Comparison of ENCODE assay signal across 14 cellular contexts in genomic region chr17:60817187-60817586, GRCh38.
DNase-seq lines count a peak whose midpoint lies in the region; ATAC-seq, FAIRE-seq and TF ChIP-seq lines count a peak whose summit lies in the region.
"Had no signal": no experiment of that assay in that cellular context is flagged by ENCODE, and none has a peak within 500 bp of the region (broad histone marks: within the 10 kb centered on the region; RNA-seq: fewer than 3 reads in every experiment).

No MANE protein-coding gene starts in this region.

- H3K4me3 ChIP-seq in AG04449 (ENCODE audit: low read depth, low read length) (no peak overlapping the region), brain microvascular endothelial cell (ENCODE audit: low read depth, low read length) (no peak overlapping the region), aorta (ENCODE audit: low read length in 2 of 2) (no peak overlapping the region)
- H3K4me3 ChIP-seq: esophagus muscularis mucosa had no signal

- POLR2A ChIA-PET in AG04449 (lab: Yijun Ruan, JAX) = no interaction called here

- in situ Hi-C loops in brain microvascular endothelial cell (cut with HindIII; ENCODE audit: low pct_ligation_motif_present, low sequenced_read_pairs) = no loop called here

- WGBS in aorta, 2 donors = 70 to 80% methylated on average over 1 of the region's 1 CpG

- no peaks in the 10 kb centered on the region for H3K9me3 ChIP-seq in aorta (ENCODE audit: control insufficient read depth, low read length)

- H3K27me3 ChIP-seq in brain microvascular endothelial cell (replicated peaks) (no peaks in the 10 kb centered on the region), aorta (ENCODE audit: control insufficient read depth in 1 of 2, insufficient read depth in 2 of 2, low read length in 1 of 2) (no peaks in the 10 kb centered on the region)
- H3K27me3 ChIP-seq: esophagus muscularis mucosa had no signal

- intact Hi-C loops in aorta (cut with DNase I) = no loop called here

- ATAC-seq in GM19452 (IDR thresholded peaks at IDR 0.05; ENCODE audit: unreplicated experiment) (no peak), aorta (ENCODE audit: low FRiP score) (no peak)
- ATAC-seq: activated T-cell treated with anti-CD3 and anti-CD28 coated beads, Interleukin-2, amount 50 U/mL, for 4 hours; naive thymus-derived CD8-positive, alpha-beta T cell had no signal

- DNase-seq in AG04449 (ENCODE audit: low read depth, low spot score) (peak; percentile 82), HTR-8/SVneo (ENCODE audit: insufficient read length, low spot score) (peak; percentile 49), brain microvascular endothelial cell (peak; percentile 2), hepatic stellate cell (ENCODE audit: low spot score) (peak; percentile 47), activated T-cell treated with anti-CD3 and anti-CD28 coated beads for 4 hours (no peak), aorta (no peak), HuH-7 (ENCODE audit: low spot score) (no peak)
- DNase-seq: activated CD4-positive, CD25-positive, alpha-beta regulatory T cell; activated T-cell treated with anti-CD3 and anti-CD28 coated beads, Interleukin-2, amount 50 U/mL, for 4 hours; naive thymus-derived CD8-positive, alpha-beta T cell; NCI-H524 treated with DMSO at 0.1 percent for 48 hours had no signal

- H3K4me1 ChIP-seq in aorta (ENCODE audit: control insufficient read depth in 1 of 2, insufficient read depth in 2 of 2, low read length in 2 of 2) = no peaks in the 10 kb centered on the region
- H3K4me1 ChIP-seq: esophagus muscularis mucosa had no signal

- H3K27ac ChIP-seq in brain microvascular endothelial cell (peak overlapping the region; percentile 10), aorta (ENCODE audit: low read depth in 1 of 2, low read length in 2 of 2) (no peak overlapping the region)
- H3K27ac ChIP-seq: esophagus muscularis mucosa had no signal

- FAIRE-seq in HTR-8/SVneo (lab: Jason Lieb, UNC) = peak; percentile 74
- FAIRE-seq: keratinocyte had no signal

- TF ChIP-seq CTCF in AG04449 (IDR thresholded peaks at IDR 0.05; ENCODE audit: insufficient read depth, low read length, missing control alignments) (no peak), brain microvascular endothelial cell (IDR thresholded peaks at IDR 0.05; ENCODE audit: low read depth, low read length, missing control alignments) (no peak)

- H3K36me3 ChIP-seq in brain microvascular endothelial cell (replicated peaks) (no peaks in the 10 kb centered on the region), aorta (ENCODE audit: control insufficient read depth in 1 of 2, insufficient read depth in 2 of 2, low read length in 1 of 2) (no peaks in the 10 kb centered on the region)
- H3K36me3 ChIP-seq: esophagus muscularis mucosa had no signal

- CTCF ChIA-PET in AG04449 (lab: Yijun Ruan, JAX) = interaction anchor here (1.2 to 1.3 kb wide), 2 partner anchors 10 to 97 kb away, joined by 5 to 6 read pairs; no protein-coding TSS in a partner anchor

Comparison
In these comparisons a context has a peak if more than half of its experiments do, and no peak if none do; other contexts are left out.
1. DNase-seq: peak in AG04449 (single experiment), HTR-8/SVneo (single experiment), brain microvascular endothelial cell (single experiment) and hepatic stellate cell (single experiment); none in activated T-cell treated with anti-CD3 and anti-CD28 coated beads for 4 hours (single experiment), aorta (0 of 2) and HuH-7 (single experiment).